Comparison of ENCODE assay signal across 17 cellular contexts in genomic region chr10:79494871-79495270, GRCh38. TPM values are rescaled to one million over a fixed set of nuclear protein-coding genes. Genes with fewer than 3 reads are reported as not detected.
DNase-seq lines count a peak whose midpoint lies in the region; ATAC-seq and TF ChIP-seq lines count a peak whose summit lies in the region.
"Had no signal": no experiment of that assay in that cellular context is flagged by ENCODE, and none has a peak within 500 bp of the region (broad histone marks: within the 10 kb centered on the region; RNA-seq: fewer than 3 reads in every experiment).

No MANE protein-coding gene starts in this region.

- intact Hi-C loops in heart left ventricle (cut with DNase I), result no loop called here

- no peak overlapping the region for H3K4me3 ChIP-seq in BLaER1
- H3K4me3 ChIP-seq in heart left ventricle, result no peak overlapping the region
- H3K4me3 ChIP-seq: GM23338, HAP-1 had no signal

- H3K4me1 ChIP-seq in BLaER1 (peaks cover 50% of the 10 kb centered on the region), heart left ventricle (peaks cover 0 to 18% (median 9%) of the 10 kb centered on the region in 12 donors)
- H3K4me1 ChIP-seq: HAP-1 had no signal

- ATAC-seq in heart left ventricle, result no peak
- ATAC-seq: GM23338 had no signal

- WGBS in heart left ventricle, 4 donors, result 78 to 85% (median 81%) methylated on average over 5 to 7 of the region's 7 CpGs

- H3K27ac ChIP-seq in BLaER1 (no peak overlapping the region), heart left ventricle (no peak overlapping the region)
- H3K27ac ChIP-seq: 22Rv1 had no signal

- no peaks in the 10 kb centered on the region for H3K27me3 ChIP-seq in BLaER1
- peaks cover 0 to 11% (median 0%) of the 10 kb centered on the region in 9 donors for H3K27me3 ChIP-seq in heart left ventricle

- no peak for TF ChIP-seq POLR2A in heart left ventricle (IDR thresholded peaks at IDR 0.05)

- H3K4me2 ChIP-seq in BLaER1, result peak overlapping the region; percentile 67
- H3K4me2 ChIP-seq: GM23338 had no signal

- DNase-seq in ecto neural progenitor cell (ENCODE audit: low spot score) (peak; percentile 21), mesenteric fat pad (ENCODE audit: low spot score) (peak; percentile 85), GOT3 (lab: John Stamatoyannopoulos, UW) (no peak), occipital lobe (lab: John Stamatoyannopoulos, UW) (no peak), heart left ventricle (no peak)
- DNase-seq: C1 segment of cervical spinal cord; Calu3; CD4-positive, alpha-beta memory T cell; COR-L47; DMS53; DMS79 treated with DMSO at 0.1 percent for 48 hours; GF-D8; HFFc6 had no signal

- no peaks in the 10 kb centered on the region for H4K20me1 ChIP-seq in BLaER1

- H3K9me3 ChIP-seq in BLaER1, result no peaks in the 10 kb centered on the region
- H3K9me3 ChIP-seq in heart left ventricle, result no peaks in the 10 kb centered on the region
- H3K9me3 ChIP-seq: HAP-1 had no signal

- no peak for TF ChIP-seq CTCF in heart left ventricle (IDR thresholded peaks at IDR 0.05)

- H3K36me3 ChIP-seq in BLaER1 (no peaks in the 10 kb centered on the region), heart left ventricle (no peaks in the 10 kb centered on the region)
- H3K36me3 ChIP-seq: HAP-1 had no signal

- no peak overlapping the region for H3K9ac ChIP-seq in BLaER1

RNA-seq across cellular contexts. Expression of gene EIF5AL1, which starts 17.5 kb away (rescaled TPM):
- total RNA-seq in mesenteric fat pad, result 0.22 TPM
- total RNA-seq in occipital lobe, result 0.16 TPM
- under 1 TPM in 8 of 9 donors, not detected in 1; 0.06 to 0.93 (median 0.26) TPM for total RNA-seq in heart left ventricle
- under 1 TPM; 0.61 to 0.97 TPM for polyA plus RNA-seq in heart left ventricle

RNA-seq across cellular contexts. Expression of gene ZCCHC24, which starts 49.4 kb away (rescaled TPM):
- total RNA-seq in mesenteric fat pad (90.8 TPM), occipital lobe (6.2 TPM), heart left ventricle (100 to 1,000 TPM in 1 of 9 donors, 10 to 100 TPM in 8; 44.8 to 122 (median 51.9) TPM)
- polyA plus RNA-seq in heart left ventricle, result 10 to 100 TPM; 18.7 to 40.7 TPM

Comparison
In these comparisons a context has a peak if more than half of its experiments do, and no peak if none do; other contexts are left out.
1. DNase-seq: peak in ecto neural progenitor cell (single experiment) and mesenteric fat pad (single experiment); none in GOT3 (single experiment), occipital lobe (single experiment) and heart left ventricle (0 of 5).